1 cellular context compared by ENCODE assay signal in genomic region chr12:71057330-71057729, GRCh38.
A peak's percentile ranks its signal among the peaks of the same experiment; 100 is the strongest.
TF ChIP-seq lines count a peak whose summit lies in the region.

No MANE protein-coding gene starts in this region.

TF ChIP-seq in SK-N-SH, 30 proteins besides CTCF, POLR2A, EP300 and RAD21 (continued from another document):
- TF ChIP-seq FOSL2 (IDR thresholded peaks at IDR 0.05; ENCODE audit: borderline replicate concordance, low read depth), result no peak
- no peak; the same call in 1 of the 2 replicates for TF ChIP-seq GATA2 (CRISPR knock-in tag; IDR thresholded peaks at IDR 0.05)
- 0 out of 2 replicates have a peak, but pooled peaks have one; percentile 16 for TF ChIP-seq TCF12 (IDR thresholded peaks at IDR 0.05)
- TF ChIP-seq GABPA (IDR thresholded peaks at IDR 0.05; ENCODE audit: low read depth), result no peak
- no peak for TF ChIP-seq RXRA (IDR thresholded peaks at IDR 0.05; ENCODE audit: borderline replicate concordance, low read depth)
- TF ChIP-seq ZBTB33 (IDR thresholded peaks at IDR 0.05; ENCODE audit: borderline replicate concordance, low read depth), result no peak
- TF ChIP-seq NFIC (IDR thresholded peaks at IDR 0.05; ENCODE audit: borderline replicate concordance), result peak; percentile 22; the same call in 1 of the 2 replicates
- no peak for TF ChIP-seq REST (IDR thresholded peaks at IDR 0.05; ENCODE audit: low read depth, low read length)
TF ChIP-seq in SK-N-SH: peak in this region for 2.
